ENCODE assay signal across 17 cellular contexts in the genomic region with DNA sequence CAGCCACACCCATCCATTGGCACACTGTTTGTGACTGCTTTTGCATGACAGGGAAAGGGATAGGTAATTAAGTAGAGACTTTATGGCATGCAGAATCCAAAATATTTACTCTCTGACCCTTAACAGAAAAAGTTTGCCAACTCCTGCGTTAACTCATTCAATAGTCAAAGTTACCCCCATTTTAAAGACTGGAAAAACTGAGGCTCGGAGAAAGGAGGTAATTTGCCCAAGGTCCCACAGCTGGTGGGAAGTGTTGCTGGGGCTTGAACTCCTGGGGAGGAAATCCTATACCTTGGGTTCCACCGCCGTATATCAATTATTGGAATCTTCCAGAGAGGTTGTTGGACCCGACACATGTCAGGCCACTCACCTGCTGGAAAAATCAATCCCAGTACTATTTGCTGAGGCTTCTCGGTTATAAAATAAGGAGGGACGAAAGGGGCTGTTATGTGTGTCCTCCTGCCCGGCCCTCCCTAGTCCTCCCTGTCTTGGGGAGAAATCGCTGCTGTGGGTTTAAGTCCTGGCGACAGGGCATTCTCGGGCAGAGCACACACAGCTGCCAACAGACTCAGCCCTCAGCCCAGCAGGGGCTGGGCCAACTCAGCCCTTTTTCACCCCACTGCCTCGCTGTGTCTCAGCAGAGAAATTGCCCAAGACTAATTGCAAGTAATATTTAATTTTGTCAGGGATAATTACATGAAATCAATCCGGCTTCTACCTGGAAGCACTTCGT. TPM values are rescaled to one million over a fixed set of nuclear protein-coding genes. Genes with fewer than 3 reads are reported as not detected.
A peak's percentile ranks its signal among the peaks of the same experiment; 100 is the strongest.
DNase-seq lines count a peak whose midpoint lies in the region; ATAC-seq, FAIRE-seq and TF ChIP-seq lines count a peak whose summit lies in the region.
"Had no signal": no experiment of that assay in that cellular context is flagged by ENCODE, and none has a peak within 500 bp of the region (broad histone marks: within the 10 kb centered on the region; RNA-seq: fewer than 3 reads in every experiment).

No MANE protein-coding gene starts in this region.

- peaks cover 5 to 27% of the 10 kb centered on the region in 2 experiments; a peak in 2 of 5 replicates for H3K27me3 ChIP-seq in K562 (ENCODE audit: control insufficient read depth in 2 of 2, insufficient read depth in 2 of 2, low read length in 2 of 2)

- DNase-seq in G401 (ENCODE audit: low spot score), result peak; percentile 3
- DNase-seq in NCI-H1105 treated with DMSO at 0.1 percent for 48 hours (lab: John Stamatoyannopoulos, UW), result peak; percentile 9
- DNase-seq in K562 (ENCODE audit: extremely low read depth in 1 of 4, low spot score in 3 of 4), result no peak
- DNase-seq in nephron progenitor cell, result no peak
- DNase-seq in NCI-H774 (lab: John Stamatoyannopoulos, UW), result no peak
- DNase-seq in sciatic nerve (ENCODE audit: low spot score), result no peak
- DNase-seq in NCI-H1436 treated with DMSO at 0.1 percent for 48 hours (lab: John Stamatoyannopoulos, UW), result no peak
- DNase-seq: CD4-positive, alpha-beta memory T cell; DND-41; GDM1; NCI-H187; NCI-H510A; SHP77 treated with DMSO at 0.1 percent for 48 hours had no signal

- H4K20me1 ChIP-seq in K562 (replicated peaks; ENCODE audit: control insufficient read depth, insufficient read depth, low read length), result no peaks in the 10 kb centered on the region

- TF ChIP-seq POLR2A in K562 (conservative IDR thresholded peaks at IDR 0.05), result no peak

- H3K4me2 ChIP-seq in K562 (ENCODE audit: insufficient read depth, low read length), result no peak overlapping the region

- TF ChIP-seq RAD21 in K562 (CRISPR knock-in tag; conservative IDR thresholded peaks at IDR 0.05 in 1 of 2, IDR thresholded peaks at IDR 0.05 in 1 of 2), result no peak

- no peak for FAIRE-seq in K562 (lab: Jason Lieb, UNC)
- FAIRE-seq: GM12878, GM18507 had no signal

- POLR2A ChIA-PET in K562 (lab: Yijun Ruan, JAX), result no interaction called here

- H3K9me3 Mint-ChIP-seq in nephron progenitor cell, result no peaks in the 10 kb centered on the region
- H3K9me3 Mint-ChIP-seq: CD4-positive, alpha-beta memory T cell had no signal

- peaks cover 37% of the 10 kb centered on the region for H3K4me1 Mint-ChIP-seq in nephron progenitor cell
- H3K4me1 Mint-ChIP-seq: CD4-positive, alpha-beta memory T cell had no signal

- no peak overlapping the region for H3K9ac ChIP-seq in K562 (ENCODE audit: insufficient read depth in 1 of 2, low read depth in 2 of 2, low read length in 2 of 2)

- no peak overlapping the region for H3K4me3 ChIP-seq in K562
- H3K4me3 ChIP-seq: GM12878 had no signal

- ATAC-seq in K562 (no peak), sciatic nerve (no peak)
- ATAC-seq: GM12878, HCT116 had no signal

- peaks cover 24% of the 10 kb centered on the region for H3K27me3 Mint-ChIP-seq in nephron progenitor cell (ENCODE audit: low read depth, poor library complexity)

- H3K36me3 Mint-ChIP-seq in nephron progenitor cell (ENCODE audit: low read depth), result peaks cover 2% of the 10 kb centered on the region
- H3K36me3 Mint-ChIP-seq: CD4-positive, alpha-beta memory T cell had no signal

- 23% methylated on average over 14 of the region's 14 CpGs for WGBS in K562 (ENCODE audit: insufficient coverage, low coverage, missing lambda C conversion rate)

- no peaks in the 10 kb centered on the region for H3K9me1 ChIP-seq in K562 (ENCODE audit: control insufficient read depth, insufficient read depth, low read length)

- H3K9me3 ChIP-seq in K562 (replicated peaks; ENCODE audit: control insufficient read depth, insufficient read depth, low read depth, low read length), result no peaks in the 10 kb centered on the region

- H3K36me3 ChIP-seq in K562 (ENCODE audit: control insufficient read depth, insufficient read depth, low read length), result no peaks in the 10 kb centered on the region

- intact Hi-C loops in K562 (cut with micrococcal nuclease) (no loop called here), sciatic nerve (cut with DNase I) (no loop called here)

- no peaks in the 10 kb centered on the region; a peak in 1 of 5 replicates for H3K4me1 ChIP-seq in K562 (replicated peaks in 1 of 2; ENCODE audit: control insufficient read depth in 2 of 2, insufficient read depth in 2 of 2, low read length in 2 of 2)

- H3K27ac ChIP-seq in K562 (ENCODE audit: extremely low read depth, low read depth, low read length), result no peak overlapping the region
- H3K27ac ChIP-seq: HL-60 had no signal

- H2AFZ ChIP-seq in K562 (ENCODE audit: low read depth, low read length), result no peak overlapping the region

- H3K79me2 ChIP-seq in K562 (ENCODE audit: control insufficient read depth, insufficient read depth, low read length), result no peaks in the 10 kb centered on the region

- in situ Hi-C loops in G401 (cut with HindIII; ENCODE audit: low sequenced_read_pairs), result no loop called here
- in situ Hi-C loops in K562 (cut with MboI), result no loop called here

- CTCF ChIA-PET in K562 (lab: Yijun Ruan, JAX; ENCODE audit: low intra/inter-chr PET ratio), result no interaction called here

- no TSS peak for BruUV-seq in K562 (replicated peaks; lab: Mats Ljungman, UMichigan)

- no peak for TF ChIP-seq EP300 in K562 (IDR thresholded peaks at IDR 0.05; ENCODE audit: low read length)

- H3K27ac Mint-ChIP-seq in nephron progenitor cell, result peak overlapping the region; percentile 44
- H3K27ac Mint-ChIP-seq: CD4-positive, alpha-beta memory T cell had no signal

- TF ChIP-seq CTCF in K562 (IDR thresholded peaks at IDR 0.05 in 2 of 3, conservative IDR thresholded peaks at IDR 0.05 in 1 of 3; ENCODE audit: insufficient read depth in 2 of 3, low read depth in 1 of 3, low read length in 3 of 3) (no peak), nephron progenitor cell (IDR thresholded peaks at IDR 0.05) (no peak)

- no peak overlapping the region for H3K4me3 Mint-ChIP-seq in nephron progenitor cell
- H3K4me3 Mint-ChIP-seq: CD4-positive, alpha-beta memory T cell had no signal

TF ChIP-seq in K562, 482 proteins besides CTCF, POLR2A, EP300 and RAD21 (continues in another document):
- TF ChIP-seq RBM25 (IDR thresholded peaks at IDR 0.05; ENCODE audit: low read depth, low read length, severe bottlenecking) (peak; percentile 75), ARNT (IDR thresholded peaks at IDR 0.05) (no peak)
- TF ChIP-seq, protein P1, sequence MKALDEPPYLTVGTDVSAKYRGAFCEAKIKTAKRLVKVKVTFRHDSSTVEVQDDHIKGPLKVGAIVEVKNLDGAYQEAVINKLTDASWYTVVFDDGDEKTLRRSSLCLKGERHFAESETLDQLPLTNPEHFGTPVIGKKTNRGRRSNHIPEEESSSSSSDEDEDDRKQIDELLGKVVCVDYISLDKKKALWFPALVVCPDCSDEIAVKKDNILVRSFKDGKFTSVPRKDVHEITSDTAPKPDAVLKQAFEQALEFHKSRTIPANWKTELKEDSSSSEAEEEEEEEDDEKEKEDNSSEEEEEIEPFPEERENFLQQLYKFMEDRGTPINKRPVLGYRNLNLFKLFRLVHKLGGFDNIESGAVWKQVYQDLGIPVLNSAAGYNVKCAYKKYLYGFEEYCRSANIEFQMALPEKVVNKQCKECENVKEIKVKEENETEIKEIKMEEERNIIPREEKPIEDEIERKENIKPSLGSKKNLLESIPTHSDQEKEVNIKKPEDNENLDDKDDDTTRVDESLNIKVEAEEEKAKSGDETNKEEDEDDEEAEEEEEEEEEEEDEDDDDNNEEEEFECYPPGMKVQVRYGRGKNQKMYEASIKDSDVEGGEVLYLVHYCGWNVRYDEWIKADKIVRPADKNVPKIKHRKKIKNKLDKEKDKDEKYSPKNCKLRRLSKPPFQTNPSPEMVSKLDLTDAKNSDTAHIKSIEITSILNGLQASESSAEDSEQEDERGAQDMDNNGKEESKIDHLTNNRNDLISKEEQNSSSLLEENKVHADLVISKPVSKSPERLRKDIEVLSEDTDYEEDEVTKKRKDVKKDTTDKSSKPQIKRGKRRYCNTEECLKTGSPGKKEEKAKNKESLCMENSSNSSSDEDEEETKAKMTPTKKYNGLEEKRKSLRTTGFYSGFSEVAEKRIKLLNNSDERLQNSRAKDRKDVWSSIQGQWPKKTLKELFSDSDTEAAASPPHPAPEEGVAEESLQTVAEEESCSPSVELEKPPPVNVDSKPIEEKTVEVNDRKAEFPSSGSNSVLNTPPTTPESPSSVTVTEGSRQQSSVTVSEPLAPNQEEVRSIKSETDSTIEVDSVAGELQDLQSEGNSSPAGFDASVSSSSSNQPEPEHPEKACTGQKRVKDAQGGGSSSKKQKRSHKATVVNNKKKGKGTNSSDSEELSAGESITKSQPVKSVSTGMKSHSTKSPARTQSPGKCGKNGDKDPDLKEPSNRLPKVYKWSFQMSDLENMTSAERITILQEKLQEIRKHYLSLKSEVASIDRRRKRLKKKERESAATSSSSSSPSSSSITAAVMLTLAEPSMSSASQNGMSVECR (CRISPR knock-in tag; IDR thresholded peaks at IDR 0.05), result no peak

RNA-seq across cellular contexts. Expression of a gene that starts 29.8 kb away (rescaled TPM):
- total RNA-seq in G401 (2014; rRNA removed; shearing (Covaris generic)), result 0.54 and 0.62 TPM in 2 replicates
- not detected in 2 replicates for total RNA-seq in K562 (2011; cell fraction: chromatin; rRNA removed; ENCODE audit: low replicate concordance)
- total RNA-seq in K562 (2011; cell fraction: nucleolus; rRNA removed), result under 0.01 TPM in 1 of 2 replicates, not detected in the other
- total RNA-seq in K562 (2011; cell fraction: nucleoplasm; rRNA removed), result not detected in 2 replicates
- total RNA-seq in K562 (2014; rRNA removed), result under 0.01 and 0.05 TPM in 2 replicates
- total RNA-seq in K562 (2014; rRNA removed; fragmentation: Illumina TruSeq; extraction: Trizol), result not detected in 2 replicates
- total RNA-seq in K562 (2015; rRNA removed; fragmentation: Illumina TruSeq; extraction: Trizol), result 0.04 TPM in 1 of 2 replicates, not detected in the other
- 0.02 and 0.04 TPM in 2 replicates for total RNA-seq in K562 (2021)
- 0.05 TPM in 1 of 2 replicates, not detected in the other for polyA plus RNA-seq in K562 (2011; rRNA removed)
- 0.01 TPM in 1 of 2 replicates, not detected in the other for polyA plus RNA-seq in K562 (2011; cell fraction: cytosol; rRNA removed)
- polyA plus RNA-seq in K562 (2011; cell fraction: nucleus; rRNA removed), result 0.01 TPM in 2 replicates
- 0.05 and 0.06 TPM in 2 replicates for polyA plus RNA-seq in K562 (2012)
- 0.01 and 0.04 TPM in 2 replicates for polyA plus RNA-seq in K562 (2014; fragmentation: Illumina TruSeq; extraction: Trizol)
- polyA plus RNA-seq in K562 (2014; fragmentation: Nextera tagmentation; extraction: Ambion mirVana), result under 1 TPM in 1 of 2 experiments, not detected in 1; under 0.01 TPM
- polyA plus RNA-seq in K562 (2014; rRNA removed), result not detected in 2 replicates
- polyA minus RNA-seq in K562 (2011; rRNA and poly(A)+ RNA removed), result not detected in 2 replicates
- polyA minus RNA-seq in K562 (2011; cell fraction: cytosol; rRNA and poly(A)+ RNA removed), result not detected in 2 replicates
- under 0.01 TPM in 2 replicates for polyA minus RNA-seq in K562 (2011; cell fraction: nucleus; rRNA and poly(A)+ RNA removed)
- 10.4 TPM for total RNA-seq in sciatic nerve

Comparison
In these comparisons a context has a peak if more than half of its experiments do, and no peak if none do; other contexts are left out.
1. DNase-seq: peak in G401 (single experiment) and NCI-H1105 treated with DMSO at 0.1 percent for 48 hours (single experiment); none in K562 (0 of 4), nephron progenitor cell (single experiment), NCI-H774 (single experiment), sciatic nerve (single experiment) and NCI-H1436 treated with DMSO at 0.1 percent for 48 hours (single experiment).